ENCODE assay signal across 9 cellular contexts in genomic region chr12:42299392-42300308, GRCh38. TPM values are rescaled to one million over a fixed set of nuclear protein-coding genes. Genes with fewer than 3 reads are reported as not detected.
DNase-seq lines count a peak whose midpoint lies in the region; ATAC-seq and TF ChIP-seq lines count a peak whose summit lies in the region.
"Had no signal": no experiment of that assay in that cellular context is flagged by ENCODE, and none has a peak within 500 bp of the region (broad histone marks: within the 10 kb centered on the region; RNA-seq: fewer than 3 reads in every experiment).

No MANE protein-coding gene starts in this region.

- intact Hi-C loops in lower leg skin (cut with DNase I; ENCODE audit: low total_unique reads): no loop called here

- no peaks in the 10 kb centered on the region for H3K27me3 Mint-ChIP-seq in activated naive CD8-positive, alpha-beta T cell treated with anti-CD3 and anti-CD28 coated beads, Interleukin-2, amount 50 U/mL, for 24 hours

- peaks cover 24% of the 10 kb centered on the region for H3K4me1 Mint-ChIP-seq in activated naive CD8-positive, alpha-beta T cell treated with anti-CD3 and anti-CD28 coated beads, Interleukin-2, amount 50 U/mL, for 24 hours

- peak overlapping the region; percentile 84 for H3K27ac Mint-ChIP-seq in activated naive CD8-positive, alpha-beta T cell treated with anti-CD3 and anti-CD28 coated beads, Interleukin-2, amount 50 U/mL, for 24 hours

- H3K4me3 ChIP-seq in GM12864 (ENCODE audit: low read depth, low read length): peak overlapping the region; percentile 30; the same call in 1 of the 2 replicates
- no peak overlapping the region for H3K4me3 ChIP-seq in BE2C (ENCODE audit: low read depth, low read length)
- no peak overlapping the region for H3K4me3 ChIP-seq in lower leg skin (ENCODE audit: low read depth, poor library complexity, severe bottlenecking)

- DNase-seq in GM12864 (ENCODE audit: low read depth) (peak; percentile 95), Kasumi-1 (lab: John Stamatoyannopoulos, UW) (peak; percentile 35 to 51), BE2C (no peak), GM19240 (ENCODE audit: insufficient read length, low spot score) (no peak), lower leg skin (ENCODE audit: low spot score in 2 of 2) (no peak)
- DNase-seq in activated naive CD8-positive, alpha-beta T cell treated with anti-CD3 and anti-CD28 coated beads, Interleukin-2, amount 50 U/mL, for 24 hours: peak; percentile 56
- peak; percentile 47 to 57 (median 56) for DNase-seq in stimulated activated CD4-positive, alpha-beta T cell treated with anti-CD3 and anti-CD28 coated beads, TNF-alpha, amount 100 ng/mL, for 48 hours (ENCODE audit: low read depth in 3 of 3)

- no peaks in the 10 kb centered on the region for H3K9me3 Mint-ChIP-seq in activated naive CD8-positive, alpha-beta T cell treated with anti-CD3 and anti-CD28 coated beads, Interleukin-2, amount 50 U/mL, for 24 hours
- H3K9me3 Mint-ChIP-seq: immature natural killer cell had no signal

- no peaks in the 10 kb centered on the region for H3K27me3 ChIP-seq in BE2C

- ATAC-seq in GM21576 (IDR thresholded peaks at IDR 0.05; ENCODE audit: unreplicated experiment): peak; percentile 80
- peak; percentile 97 for ATAC-seq in activated naive CD8-positive, alpha-beta T cell treated with anti-CD3 and anti-CD28 coated beads, Interleukin-2, amount 50 U/mL, for 24 hours

- TF ChIP-seq POLR2A in lower leg skin (IDR thresholded peaks at IDR 0.05): no peak

- H3K4me3 Mint-ChIP-seq in activated naive CD8-positive, alpha-beta T cell treated with anti-CD3 and anti-CD28 coated beads, Interleukin-2, amount 50 U/mL, for 24 hours: peak overlapping the region; percentile 43

- WGBS in lower leg skin, 2 donors: 76 to 86% methylated on average over 8 of the region's 8 CpGs

- H3K4me1 ChIP-seq in BE2C: no peaks in the 10 kb centered on the region

- TF ChIP-seq CTCF in GM12864 (IDR thresholded peaks at IDR 0.05; ENCODE audit: low read depth, low read length, missing control alignments) (no peak), BE2C (IDR thresholded peaks at IDR 0.05; ENCODE audit: low read depth, low read length) (no peak), lower leg skin (IDR thresholded peaks at IDR 0.05) (no peak)

- no peaks in the 10 kb centered on the region for H3K36me3 Mint-ChIP-seq in activated naive CD8-positive, alpha-beta T cell treated with anti-CD3 and anti-CD28 coated beads, Interleukin-2, amount 50 U/mL, for 24 hours (ENCODE audit: low read depth)
- H3K36me3 Mint-ChIP-seq: immature natural killer cell had no signal

- no peaks in the 10 kb centered on the region for H3K36me3 ChIP-seq in BE2C

- no peaks in the 10 kb centered on the region for H3K9me3 ChIP-seq in BE2C

RNA-seq across cellular contexts. Expression of gene ZCRB1, which starts 26.2 kb away (rescaled TPM):
- polyA plus RNA-seq in BE2C (2012; ENCODE audit: insufficient read depth, insufficient read length, low read depth): 80.5 TPM
- 10 to 100 TPM; 17.0 to 28.9 (median 20.7) TPM for total RNA-seq in lower leg skin

RNA-seq across cellular contexts. Expression of gene PPHLN1, which starts 26.3 kb away (rescaled TPM):
- 60.8 TPM for polyA plus RNA-seq in BE2C (2012; ENCODE audit: insufficient read depth, insufficient read length, low read depth)
- 10 to 100 TPM; 39.5 to 45.5 (median 41.7) TPM for total RNA-seq in lower leg skin

Comparison
In these comparisons a context has a peak if more than half of its experiments do, and no peak if none do; other contexts are left out.
1. DNase-seq: peak in GM12864 (single experiment), Kasumi-1 (2 of 2), activated naive CD8-positive, alpha-beta T cell treated with anti-CD3 and anti-CD28 coated beads, Interleukin-2, amount 50 U/mL, for 24 hours (single experiment) and stimulated activated CD4-positive, alpha-beta T cell treated with anti-CD3 and anti-CD28 coated beads, TNF-alpha, amount 100 ng/mL, for 48 hours (3 of 3); none in BE2C (single experiment), GM19240 (single experiment) and lower leg skin (0 of 2).